15 cellular contexts compared by ENCODE assay signal in the genomic region with DNA sequence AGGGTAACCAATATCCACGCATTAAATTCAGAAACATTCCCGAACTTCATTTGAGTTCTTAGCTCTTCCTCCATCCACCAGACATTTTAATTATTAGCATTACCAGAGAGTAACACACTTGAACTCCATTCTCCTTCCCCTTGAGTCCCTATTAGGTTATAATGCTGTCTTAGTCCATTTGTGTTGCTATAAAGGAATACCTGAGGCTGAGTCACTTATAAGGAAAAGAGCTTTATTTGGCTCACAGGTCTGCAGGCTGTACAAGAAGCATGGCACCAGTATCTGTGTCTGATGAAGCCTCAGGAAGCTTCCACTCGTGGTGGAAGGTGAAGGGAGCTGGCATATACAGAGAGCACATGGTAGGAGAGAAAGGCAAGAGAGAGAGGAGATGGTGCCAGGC. TPM values are rescaled to one million over a fixed set of nuclear protein-coding genes. Genes with fewer than 3 reads are reported as not detected.
A peak's percentile ranks its signal among the peaks of the same experiment; 100 is the strongest.
DNase-seq lines count a peak whose midpoint lies in the region; ATAC-seq and TF ChIP-seq lines count a peak whose summit lies in the region.
"Had no signal": no experiment of that assay in that cellular context is flagged by ENCODE, and none has a peak within 500 bp of the region (broad histone marks: within the 10 kb centered on the region; RNA-seq: fewer than 3 reads in every experiment).

No MANE protein-coding gene starts in this region.

- H3K27me3 ChIP-seq in ACC112 (ENCODE audit: insufficient read depth, low read length): no peaks in the 10 kb centered on the region
- no peaks in the 10 kb centered on the region for H3K27me3 ChIP-seq in Panc1 (ENCODE audit: control insufficient read depth, insufficient read depth, low read length)
- H3K27me3 ChIP-seq in hepatocyte: no peaks in the 10 kb centered on the region
- H3K27me3 ChIP-seq in sigmoid colon: no peaks in the 10 kb centered on the region

- H3K27ac ChIP-seq in ACC112 (ENCODE audit: low read depth, low read length): peak overlapping the region; percentile 100
- H3K27ac ChIP-seq in Panc1 (ENCODE audit: low read length): peak overlapping the region; percentile 100
- peak overlapping the region; percentile 93 for H3K27ac ChIP-seq in hepatocyte
- H3K27ac ChIP-seq in sigmoid colon: peak overlapping the region in 3 of 4 donors; percentile 63 to 83 (median 69)

- peak overlapping the region; percentile 53 for H3K4me2 ChIP-seq in hepatocyte

- intact Hi-C loops in Panc1 (cut with micrococcal nuclease; ENCODE audit: unreplicated experiment): no loop called here
- intact Hi-C loops in sigmoid colon (cut with DNase I): no loop called here

- WGBS in hepatocyte (ENCODE audit: low lambda C conversion rate, missing lambda C conversion rate): 91% methylated on average over 3 of the region's 3 CpGs
- 85 to 95% methylated on average over 3 of the region's 3 CpGs for WGBS in sigmoid colon, 2 donors

- H3K4me3 ChIP-seq in ACC112 (ENCODE audit: low read depth, low read length) (peak overlapping the region; percentile 20; the same call in 1 of the 2 replicates), Panc1 (ENCODE audit: low read depth in 2 of 2, low read length in 2 of 2) (peak overlapping the region in 1 of 2 experiments; percentile 1; a peak in 1 of 4 replicates), hepatocyte (no peak overlapping the region), sigmoid colon (no peak overlapping the region)

- TF ChIP-seq CTCF in Panc1 (IDR thresholded peaks at IDR 0.05) (no peak), hepatocyte (IDR thresholded peaks at IDR 0.05; ENCODE audit: poor library complexity) (no peak), sigmoid colon (IDR thresholded peaks at IDR 0.05) (no peak)

- POLR2A ChIA-PET in Panc1 (lab: Charles Lee): no interaction called here

- no peak for TF ChIP-seq EP300 in sigmoid colon (IDR thresholded peaks at IDR 0.05)

- H2AFZ ChIP-seq in ACC112 (ENCODE audit: low read length, unreplicated experiment) (no peak overlapping the region), hepatocyte (no peak overlapping the region)

- CTCF ChIA-PET in Panc1 (lab: Charles Lee): no interaction called here

- H3K9me3 ChIP-seq in Panc1 (ENCODE audit: control insufficient read depth, insufficient read depth, low read depth, low read length) (no peaks in the 10 kb centered on the region), hepatocyte (ENCODE audit: low read depth) (no peaks in the 10 kb centered on the region), sigmoid colon (no peaks in the 10 kb centered on the region)

- DNase-seq in Panc1 (ENCODE audit: low read depth, low spot score) (no peak), hepatocyte (ENCODE audit: low spot score) (no peak), sigmoid colon (no peak), NCI-H524 (lab: John Stamatoyannopoulos, UW) (no peak), NCI-H1048 (lab: John Stamatoyannopoulos, UW) (no peak)
- no peak for DNase-seq in activated effector memory CD4-positive, alpha-beta T cell treated with Interleukin-2 at 50 U/mL for 16 hours
- DNase-seq: activated CD8-positive, alpha-beta T cell treated with anti-CD3 and anti-CD28 coated beads, Interleukin-2, amount 10 ng/mL, durations not matched to agents 7 days and 5 days; anterior cingulate cortex; H7; midbrain; NCI-H1092; stimulated activated CD4-positive, alpha-beta T cell treated with anti-CD3 and anti-CD28 coated beads, Interleukin-2, amount 100 ng/mL, for 24 hours; stimulated activated CD8-positive, alpha-beta memory T cell treated with anti-CD3 and anti-CD28 coated beads, Interleukin-4, amount 100 ng/mL, for 48 hours had no signal

- H3K4me1 ChIP-seq in ACC112 (ENCODE audit: control insufficient read depth, insufficient read depth, low read length, unreplicated experiment) (peaks cover 73% of the 10 kb centered on the region), Panc1 (ENCODE audit: control insufficient read depth, insufficient read depth, low read length) (peaks cover 96% of the 10 kb centered on the region), hepatocyte (ENCODE audit: insufficient read depth) (peaks cover 32% of the 10 kb centered on the region), sigmoid colon (peaks cover 0 to 26% (median 24%) of the 10 kb centered on the region in 4 donors)

- ATAC-seq in Panc1 (no peak), HG03108 (IDR thresholded peaks at IDR 0.05; ENCODE audit: unreplicated experiment) (no peak)
- ATAC-seq: activated CD8-positive, alpha-beta T cell treated with anti-CD3 and anti-CD28 coated beads, Interleukin-2, amount 10 ng/mL, durations not matched to agents 7 days and 5 days had no signal

- TF ChIP-seq POLR2A in sigmoid colon (IDR thresholded peaks at IDR 0.05): no peak

- no peaks in the 10 kb centered on the region for H4K20me1 ChIP-seq in hepatocyte (ENCODE audit: insufficient read depth, poor library complexity, severe bottlenecking)

- H3K9me2 ChIP-seq in hepatocyte (replicated peaks; ENCODE audit: insufficient read depth): no peaks in the 10 kb centered on the region

- H3K36me3 ChIP-seq in ACC112 (ENCODE audit: insufficient read depth, low read length): peaks cover 4% of the 10 kb centered on the region
- peaks cover 5% of the 10 kb centered on the region; the same call in 1 of the 2 replicates for H3K36me3 ChIP-seq in Panc1 (ENCODE audit: control insufficient read depth, insufficient read depth, low read length)
- H3K36me3 ChIP-seq in hepatocyte (replicated peaks; ENCODE audit: insufficient read depth, low read depth): no peaks in the 10 kb centered on the region
- no peaks in the 10 kb centered on the region for H3K36me3 ChIP-seq in sigmoid colon

- H3K79me2 ChIP-seq in ACC112 (ENCODE audit: control insufficient read depth, insufficient read depth, low read length, unreplicated experiment) (peaks cover 76% of the 10 kb centered on the region), hepatocyte (peaks cover 60% of the 10 kb centered on the region)

- no TSS peak for BruUV-seq in Panc1 (replicated peaks; lab: Mats Ljungman, UMichigan)

- in situ Hi-C loops in Panc1 (cut with HindIII; ENCODE audit: low pct_unique_long_range_greater_than_20kb, low sequenced_read_pairs): no loop called here

RNA-seq across cellular contexts. Expression of gene TBC1D8, which starts 25.4 kb away (rescaled TPM):
- total RNA-seq in Panc1 (2021; ENCODE audit: unreplicated experiment) (139 TPM), hepatocyte (15.8 and 18.7 TPM in 2 replicates), sigmoid colon (10 to 100 TPM; 12.8 to 24.1 (median 17.0) TPM)
- 171 TPM for polyA plus RNA-seq in Panc1 (2012; ENCODE audit: insufficient read length)
- polyA plus RNA-seq in hepatocyte (10.1 and 17.9 TPM in 2 replicates), sigmoid colon (10 to 100 TPM in 1 of 3 donors, 1 to 10 TPM in 2; 3.0 to 15.7 (median 6.2) TPM)
